Comparison of ENCODE assay signal across 34 cellular contexts in genomic region chr3:185507883-185508282, GRCh38. TPM values are rescaled to one million over a fixed set of nuclear protein-coding genes. Genes with fewer than 3 reads are reported as not detected.
"Had no signal": no experiment of that assay in that cellular context is flagged by ENCODE, and none has a peak within 500 bp of the region (broad histone marks: within the 10 kb centered on the region; RNA-seq: fewer than 3 reads in every experiment).

No MANE protein-coding gene starts in this region.

- DNase-seq: activated CD4-positive, alpha-beta T cell treated with anti-CD3 and anti-CD28 coated beads, Interleukin-2, amount 10 ng/mL, durations not matched to agents 24 days and 14 days; activated CD4-positive, alpha-beta T cell treated with anti-CD3 and anti-CD28 coated beads, Interleukin-2, amount 50 U/mL, for 48 hours; activated CD8-positive, alpha-beta T cell treated with anti-CD3 and anti-CD28 coated beads, Interleukin-2, amount 10 ng/mL, durations not matched to agents 7 days and 5 days; activated gamma-delta T cell treated with Interleukin-2 at 50 U/mL for 16 hours; activated naive CD4-positive, alpha-beta T cell treated with anti-CD3 and anti-CD28 coated beads for 36 hours; activated T-cell treated with anti-CD3 and anti-CD28 coated beads, Interleukin-2, amount 50 U/mL, for 24 hours; anterior cingulate cortex; central memory CD4-positive, alpha-beta T cell; KG1; MM.1S; MV-4-11; NCI-H1092; NCI-H1436 treated with DMSO at 0.1 percent for 48 hours; NCI-H1694 treated with DMSO at 0.1 percent for 48 hours; NCI-H2029; NCI-H345; NCI-H524 treated with DMSO at 0.1 percent for 48 hours; PC-9; SIG-M5; SW 1271; T-helper 1 cell; T1000 had no signal

- H3K27ac Mint-ChIP-seq: activated CD4-positive, alpha-beta T cell treated with anti-CD3 and anti-CD28 coated beads, Interleukin-2, amount 10 ng/mL, durations not matched to agents 24 days and 14 days; activated CD8-positive, alpha-beta T cell treated with anti-CD3 and anti-CD28 coated beads, Interleukin-2, amount 10 ng/mL, durations not matched to agents 7 days and 5 days; activated naive CD4-positive, alpha-beta T cell treated with anti-CD3 and anti-CD28 coated beads for 36 hours; activated naive CD4-positive, alpha-beta T cell treated with anti-CD3 and anti-CD28 coated beads, Interleukin-2, amount 50 U/mL, for 72 hours; activated T-cell treated with anti-CD3 and anti-CD28 coated beads, Interleukin-2, amount 50 U/mL, for 24 hours; activated T-helper 1 cell treated with anti-CD3 and anti-CD28 coated beads, Interleukin-12 subunit alpha, Interleukin-12 subunit beta, Interleukin-2, Interleukin-4 antibody, amounts not matched to agents 30 ng/mL and 10 ng/mL and 1 ng/mL, durations not matched to agents 14 hours and 24 hours and 36 hours; brain had no signal

- H3K4me1 Mint-ChIP-seq: activated CD4-positive, alpha-beta T cell treated with anti-CD3 and anti-CD28 coated beads, Interleukin-2, amount 10 ng/mL, durations not matched to agents 24 days and 14 days; brain had no signal

- H3K9me3 Mint-ChIP-seq: activated CD4-positive, alpha-beta T cell treated with anti-CD3 and anti-CD28 coated beads, Interleukin-2, amount 10 ng/mL, durations not matched to agents 24 days and 14 days; activated naive CD4-positive, alpha-beta T cell treated with anti-CD3 and anti-CD28 coated beads for 36 hours; activated naive CD4-positive, alpha-beta T cell treated with anti-CD3 and anti-CD28 coated beads, Interleukin-2, amount 50 U/mL, for 72 hours; activated T-cell treated with anti-CD3 and anti-CD28 coated beads, Interleukin-2, amount 50 U/mL, for 24 hours; activated T-helper 1 cell treated with anti-CD3 and anti-CD28 coated beads, Interleukin-12 subunit alpha, Interleukin-12 subunit beta, Interleukin-2, Interleukin-4 antibody, amounts not matched to agents 30 ng/mL and 10 ng/mL and 1 ng/mL, durations not matched to agents 14 hours and 24 hours and 36 hours had no signal

- FAIRE-seq: bronchial epithelial cell, RCC 7860, TTC549 had no signal

- H3K27ac ChIP-seq: PC-9, RWPE1 had no signal

- H3K4me3 ChIP-seq: PC-9 had no signal

- ATAC-seq: activated CD8-positive, alpha-beta T cell treated with anti-CD3 and anti-CD28 coated beads, Interleukin-2, amount 10 ng/mL, durations not matched to agents 7 days and 5 days; activated naive CD4-positive, alpha-beta T cell treated with anti-CD3 and anti-CD28 coated beads, Interleukin-2, amount 50 U/mL, for 72 hours had no signal

- H3K27me3 Mint-ChIP-seq: activated T-cell treated with anti-CD3 and anti-CD28 coated beads, Interleukin-2, amount 50 U/mL, for 24 hours had no signal

- H3K36me3 Mint-ChIP-seq: activated naive CD4-positive, alpha-beta T cell treated with anti-CD3 and anti-CD28 coated beads, Interleukin-2, amount 50 U/mL, for 72 hours; brain had no signal

- H3K4me3 Mint-ChIP-seq: activated CD4-positive, alpha-beta T cell treated with anti-CD3 and anti-CD28 coated beads, Interleukin-2, amount 10 ng/mL, durations not matched to agents 24 days and 14 days; activated CD8-positive, alpha-beta T cell treated with anti-CD3 and anti-CD28 coated beads, Interleukin-2, amount 10 ng/mL, durations not matched to agents 7 days and 5 days; activated naive CD4-positive, alpha-beta T cell treated with anti-CD3 and anti-CD28 coated beads for 36 hours; activated T-cell treated with anti-CD3 and anti-CD28 coated beads, Interleukin-2, amount 50 U/mL, for 24 hours; activated T-helper 1 cell treated with anti-CD3 and anti-CD28 coated beads, Interleukin-12 subunit alpha, Interleukin-12 subunit beta, Interleukin-2, Interleukin-4 antibody, amounts not matched to agents 30 ng/mL and 10 ng/mL and 1 ng/mL, durations not matched to agents 14 hours and 24 hours and 36 hours; brain had no signal

RNA-seq across cellular contexts. Expression of gene LIPH, which starts 44.5 kb away (rescaled TPM):
- total RNA-seq: activated CD4-positive, alpha-beta T cell treated with anti-CD3 and anti-CD28 coated beads, Interleukin-2, amount 10 ng/mL, durations not matched to agents 24 days and 14 days; activated CD8-positive, alpha-beta T cell treated with anti-CD3 and anti-CD28 coated beads, Interleukin-2, amount 10 ng/mL, durations not matched to agents 7 days and 5 days; activated naive CD4-positive, alpha-beta T cell treated with anti-CD3 and anti-CD28 coated beads for 36 hours; activated naive CD4-positive, alpha-beta T cell treated with anti-CD3 and anti-CD28 coated beads, Interleukin-2, amount 50 U/mL, for 72 hours; activated T-helper 1 cell treated with anti-CD3 and anti-CD28 coated beads, Interleukin-12 subunit alpha, Interleukin-12 subunit beta, Interleukin-2, Interleukin-4 antibody, amounts not matched to agents 30 ng/mL and 10 ng/mL and 1 ng/mL, durations not matched to agents 14 hours and 24 hours and 36 hours; cerebellum; LHCN-M2; OCI-LY7; SK-MEL-5; T-helper 2 cell treated with Interferon-gamma antibody and Interleukin-4, amounts not matched to agents 100 ng/mL and 5 ng/mL, for 36 hours had no signal
